ENCODE assay signal across 8 cellular contexts in the genomic region with DNA sequence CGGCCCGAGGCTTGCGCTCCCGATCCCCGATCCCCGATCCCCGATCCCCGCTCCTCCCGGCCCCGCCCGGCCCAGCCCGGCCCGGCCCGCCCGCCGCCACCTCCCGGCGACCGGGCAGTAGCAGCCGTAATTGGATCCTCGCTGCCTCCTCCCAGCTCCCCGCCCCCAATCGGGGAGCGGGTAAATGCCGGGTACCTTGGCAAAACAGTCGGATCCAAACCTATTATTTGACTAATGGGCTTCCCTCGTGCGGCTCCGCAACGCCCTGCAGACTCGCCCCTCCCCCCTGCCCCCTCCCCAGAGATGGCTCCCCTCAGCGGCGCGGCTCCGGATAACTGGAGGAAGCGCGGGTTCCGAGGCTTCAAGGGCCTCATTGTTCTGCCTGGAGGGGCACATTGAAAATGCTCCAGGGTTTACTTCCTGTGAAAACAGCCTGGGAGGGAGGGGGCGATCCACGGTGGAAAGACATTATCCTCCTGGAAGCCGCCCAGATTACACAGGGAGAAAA.
A peak's percentile ranks its signal among the peaks of the same experiment; 100 is the strongest.
DNase-seq lines count a peak whose midpoint lies in the region; ATAC-seq and TF ChIP-seq lines count a peak whose summit lies in the region.

No MANE protein-coding gene starts in this region.

- DNase-seq in AG08395 (ENCODE audit: low spot score) (peak; percentile 19), NCI-H2227 (lab: John Stamatoyannopoulos, UW; ENCODE audit: unreplicated experiment) (peak; percentile 94), endothelial cell (ENCODE audit: low spot score) (peak; percentile 87), mesothelial cell of epicardium (ENCODE audit: low spot score in 2 of 2, unreplicated experiment in 2 of 2) (peak; percentile 45 to 66)
- peak; percentile 62 for DNase-seq in activated CD4-positive, alpha-beta memory T cell treated with anti-CD3 and anti-CD28 coated beads for 36 hours

- H3K27ac Mint-ChIP-seq in activated CD4-positive, alpha-beta memory T cell treated with anti-CD3 and anti-CD28 coated beads for 36 hours = peak overlapping the region; percentile 97
- H3K27ac Mint-ChIP-seq in endothelial cell (ENCODE audit: unreplicated experiment) (peak overlapping the region; percentile 99), mesothelial cell of epicardium (peak overlapping the region; percentile 100)
- peak overlapping the region; percentile 91 for H3K27ac Mint-ChIP-seq in stimulated activated memory B cell treated with anti-CD40 and anti-IgM and Interleukin-4, amounts not matched to agents 10 μg/mL and 1 μg/mL and 100 μg/mL, for 72 hours

- intact Hi-C loops in activated CD4-positive, alpha-beta memory T cell treated with anti-CD3 and anti-CD28 coated beads for 36 hours (cut with micrococcal nuclease) = loop anchor here (1.0 to 10.0 kb wide), 6 partner anchors 17 to 672 kb away; a partner anchor contains a TSS

- ATAC-seq in GM18909 (IDR thresholded peaks at IDR 0.05; ENCODE audit: poor library complexity, unreplicated experiment) (peak; percentile 44), HG03175 (IDR thresholded peaks at IDR 0.05; ENCODE audit: unreplicated experiment) (peak; percentile 37)
- peak; percentile 29 for ATAC-seq in stimulated activated memory B cell treated with anti-CD40 and anti-IgM and Interleukin-4, amounts not matched to agents 10 μg/mL and 1 μg/mL and 100 μg/mL, for 72 hours

- H3K9me3 Mint-ChIP-seq in activated CD4-positive, alpha-beta memory T cell treated with anti-CD3 and anti-CD28 coated beads for 36 hours = no peaks in the 10 kb centered on the region
- H3K9me3 Mint-ChIP-seq in endothelial cell (ENCODE audit: unreplicated experiment) = no peaks in the 10 kb centered on the region
- H3K9me3 Mint-ChIP-seq in mesothelial cell of epicardium = no peaks in the 10 kb centered on the region
- H3K9me3 Mint-ChIP-seq in stimulated activated memory B cell treated with anti-CD40 and anti-IgM and Interleukin-4, amounts not matched to agents 10 μg/mL and 1 μg/mL and 100 μg/mL, for 72 hours = no peaks in the 10 kb centered on the region

- no peaks in the 10 kb centered on the region for H3K27me3 Mint-ChIP-seq in activated CD4-positive, alpha-beta memory T cell treated with anti-CD3 and anti-CD28 coated beads for 36 hours
- H3K27me3 Mint-ChIP-seq in endothelial cell (ENCODE audit: unreplicated experiment) (peaks cover 23% of the 10 kb centered on the region), mesothelial cell of epicardium (ENCODE audit: low read depth) (no peaks in the 10 kb centered on the region)
- H3K27me3 Mint-ChIP-seq in stimulated activated memory B cell treated with anti-CD40 and anti-IgM and Interleukin-4, amounts not matched to agents 10 μg/mL and 1 μg/mL and 100 μg/mL, for 72 hours = peaks cover 52% of the 10 kb centered on the region

- POLR2A ChIA-PET in activated CD4-positive, alpha-beta memory T cell treated with anti-CD3 and anti-CD28 coated beads for 36 hours (lab: Charles Lee) = interaction anchor here (0.9 to 2.1 kb wide), 3 partner anchors 14 to 94 kb away, joined by 3 to 8 read pairs (median 3); no protein-coding TSS in a partner anchor

- no peaks in the 10 kb centered on the region for H3K36me3 Mint-ChIP-seq in activated CD4-positive, alpha-beta memory T cell treated with anti-CD3 and anti-CD28 coated beads for 36 hours
- H3K36me3 Mint-ChIP-seq in endothelial cell (ENCODE audit: low read depth, unreplicated experiment) (peaks cover 3% of the 10 kb centered on the region), mesothelial cell of epicardium (no peaks in the 10 kb centered on the region)
- H3K36me3 Mint-ChIP-seq in stimulated activated memory B cell treated with anti-CD40 and anti-IgM and Interleukin-4, amounts not matched to agents 10 μg/mL and 1 μg/mL and 100 μg/mL, for 72 hours = no peaks in the 10 kb centered on the region

- H3K4me1 Mint-ChIP-seq in activated CD4-positive, alpha-beta memory T cell treated with anti-CD3 and anti-CD28 coated beads for 36 hours (ENCODE audit: low read depth) = peaks cover 22% of the 10 kb centered on the region
- H3K4me1 Mint-ChIP-seq in endothelial cell (ENCODE audit: unreplicated experiment) (peaks cover 36% of the 10 kb centered on the region), mesothelial cell of epicardium (peaks cover 32% of the 10 kb centered on the region)
- peaks cover 17% of the 10 kb centered on the region for H3K4me1 Mint-ChIP-seq in stimulated activated memory B cell treated with anti-CD40 and anti-IgM and Interleukin-4, amounts not matched to agents 10 μg/mL and 1 μg/mL and 100 μg/mL, for 72 hours

- TF ChIP-seq CTCF in endothelial cell (IDR thresholded peaks at IDR 0.05; ENCODE audit: unreplicated experiment) (no peak), mesothelial cell of epicardium (IDR thresholded peaks at IDR 0.05; ENCODE audit: unreplicated experiment) (no peak)

- CTCF ChIA-PET in activated CD4-positive, alpha-beta memory T cell treated with anti-CD3 and anti-CD28 coated beads for 36 hours (lab: Charles Lee) = interaction anchor here (1.0 to 2.5 kb wide), 9 partner anchors 9 to 221 kb away, joined by 3 to 12 read pairs (median 5); no protein-coding TSS in a partner anchor

- peak overlapping the region; percentile 89 for H3K4me3 Mint-ChIP-seq in activated CD4-positive, alpha-beta memory T cell treated with anti-CD3 and anti-CD28 coated beads for 36 hours
- H3K4me3 Mint-ChIP-seq in endothelial cell (ENCODE audit: unreplicated experiment) = peak overlapping the region; percentile 72
- peak overlapping the region; percentile 73 for H3K4me3 Mint-ChIP-seq in mesothelial cell of epicardium
- H3K4me3 Mint-ChIP-seq in stimulated activated memory B cell treated with anti-CD40 and anti-IgM and Interleukin-4, amounts not matched to agents 10 μg/mL and 1 μg/mL and 100 μg/mL, for 72 hours = peak overlapping the region; percentile 93

Comparison
In these comparisons a context has a peak if more than half of its experiments do, and no peak if none do; other contexts are left out.
1. Peak in every context shown above with its lines: DNase-seq and ATAC-seq.
2. DNase-seq: peak in every context shown above with its lines; median percentile 94 in NCI-H2227; 87 in endothelial cell; 62 in activated CD4-positive, alpha-beta memory T cell treated with anti-CD3 and anti-CD28 coated beads for 36 hours; 56 in mesothelial cell of epicardium; 19 in AG08395.